Comparison of ENCODE assay signal across 8 cellular contexts in genomic region chr1:241519308-241520079, GRCh38. TPM values are rescaled to one million over a fixed set of nuclear protein-coding genes. Genes with fewer than 3 reads are reported as not detected.
DNase-seq lines count a peak whose midpoint lies in the region; ATAC-seq and TF ChIP-seq lines count a peak whose summit lies in the region.

TSS of gene FH (minus strand) at chr1:241519755. CDS start at chr1:241519722, 33 bp downstream.

- TF ChIP-seq CTCF in GM20000 (IDR thresholded peaks at IDR 0.05; ENCODE audit: extremely low read depth, missing control alignments) = no peak

- CTCF ChIA-PET in activated CD8-positive, alpha-beta memory T cell treated with anti-CD3 and anti-CD28 coated beads for 36 hours (lab: Charles Lee) = interaction anchor here (1.0 to 1.7 kb wide), 2 partner anchors 108 to 1736 kb away, joined by 3 read pairs; partner anchors contain the start of genes CEP170 and SDCCAG8

- peaks cover 4 to 20% of the 10 kb centered on the region in 2 donors for H3K4me1 Mint-ChIP-seq in effector memory CD8-positive, alpha-beta T cell (ENCODE audit: low read depth in 2 of 2)

- H3K27me3 Mint-ChIP-seq in effector memory CD8-positive, alpha-beta T cell = peaks cover 27 to 29% of the 10 kb centered on the region in 2 donors

- H3K4me3 Mint-ChIP-seq in effector memory CD8-positive, alpha-beta T cell = no peak within 1 kb of the TSS

- peaks cover 1% of the 10 kb centered on the region for H3K36me3 Mint-ChIP-seq in effector memory CD8-positive, alpha-beta T cell (ENCODE audit: insufficient read depth)

- peak; percentile 97 for ATAC-seq in effector memory CD8-positive, alpha-beta T cell (replicated peaks)

- peak; percentile 95 for DNase-seq in CMK (ENCODE audit: low read depth)
- DNase-seq in GM20000 (ENCODE audit: low spot score) = peak; percentile 91
- DNase-seq in HT-29 (ENCODE audit: low spot score) = peak; percentile 98
- peak; percentile 97 for DNase-seq in NOMO-1 (lab: John Stamatoyannopoulos, UW; ENCODE audit: unreplicated experiment in 2 of 2)
- peak; percentile 90 to 91 (median 90) for DNase-seq in effector memory CD8-positive, alpha-beta T cell
- DNase-seq in medulla oblongata (ENCODE audit: extremely low spot score) = peak; percentile 99
- peak; percentile 88 for DNase-seq in stimulated activated CD8-positive, alpha-beta memory T cell treated with anti-CD3 and anti-CD28 coated beads, Interleukin-12 subunit alpha, Interleukin-12 subunit beta, amount 100 ng/mL, for 1 hour (ENCODE audit: low read depth)

- no peaks in the 10 kb centered on the region for H3K9me3 Mint-ChIP-seq in effector memory CD8-positive, alpha-beta T cell

- POLR2A ChIA-PET in activated CD8-positive, alpha-beta memory T cell treated with anti-CD3 and anti-CD28 coated beads for 36 hours (lab: Charles Lee) = interaction anchor here (0.6 kb wide), 1 partner anchor 120 kb away, joined by 3 read pairs; no protein-coding TSS in a partner anchor

- H3K27ac Mint-ChIP-seq in effector memory CD8-positive, alpha-beta T cell = peak within 1 kb of the TSS in 1 of 2 donors; percentile 89

RNA-seq across cellular contexts. Expression of gene FH, which starts in this region (rescaled TPM):
- 44.6 and 47.6 TPM in 2 replicates for total RNA-seq in HT-29 (2014; rRNA removed; shearing (Covaris generic))
- 10 to 100 TPM; 95.9 to 98.2 TPM for total RNA-seq in activated CD8-positive, alpha-beta memory T cell treated with anti-CD3 and anti-CD28 coated beads for 36 hours

Comparison
In these comparisons a context has a peak if more than half of its experiments do, and no peak if none do; other contexts are left out.
1. Peak in every context shown above with its lines: DNase-seq and ATAC-seq.